2 cellular contexts compared by ENCODE assay signal in the genomic region with DNA sequence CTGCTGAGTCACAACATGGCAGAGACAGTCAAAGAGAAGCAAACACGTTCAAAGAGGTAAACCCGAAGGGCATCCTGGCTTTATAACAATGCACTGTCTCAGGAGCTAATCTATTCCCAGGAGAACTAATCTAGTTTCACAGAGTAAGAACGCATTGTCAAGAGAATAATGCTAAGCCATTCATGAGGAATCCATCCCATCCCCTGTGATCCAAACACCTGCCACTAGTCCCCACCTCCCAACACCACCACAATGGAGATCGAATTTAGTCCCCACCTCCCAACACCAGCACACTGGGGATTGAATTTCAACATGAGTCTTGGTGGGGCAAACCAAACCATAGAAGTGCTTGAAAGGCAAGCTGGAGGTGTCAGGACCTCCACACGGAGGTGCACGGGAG.
TF ChIP-seq lines count a peak whose summit lies in the region.

No MANE protein-coding gene starts in this region.

TF ChIP-seq in GM23338, 12 proteins besides CTCF, POLR2A, EP300 and RAD21 (continued from another document):
- TF ChIP-seq, protein P1, sequence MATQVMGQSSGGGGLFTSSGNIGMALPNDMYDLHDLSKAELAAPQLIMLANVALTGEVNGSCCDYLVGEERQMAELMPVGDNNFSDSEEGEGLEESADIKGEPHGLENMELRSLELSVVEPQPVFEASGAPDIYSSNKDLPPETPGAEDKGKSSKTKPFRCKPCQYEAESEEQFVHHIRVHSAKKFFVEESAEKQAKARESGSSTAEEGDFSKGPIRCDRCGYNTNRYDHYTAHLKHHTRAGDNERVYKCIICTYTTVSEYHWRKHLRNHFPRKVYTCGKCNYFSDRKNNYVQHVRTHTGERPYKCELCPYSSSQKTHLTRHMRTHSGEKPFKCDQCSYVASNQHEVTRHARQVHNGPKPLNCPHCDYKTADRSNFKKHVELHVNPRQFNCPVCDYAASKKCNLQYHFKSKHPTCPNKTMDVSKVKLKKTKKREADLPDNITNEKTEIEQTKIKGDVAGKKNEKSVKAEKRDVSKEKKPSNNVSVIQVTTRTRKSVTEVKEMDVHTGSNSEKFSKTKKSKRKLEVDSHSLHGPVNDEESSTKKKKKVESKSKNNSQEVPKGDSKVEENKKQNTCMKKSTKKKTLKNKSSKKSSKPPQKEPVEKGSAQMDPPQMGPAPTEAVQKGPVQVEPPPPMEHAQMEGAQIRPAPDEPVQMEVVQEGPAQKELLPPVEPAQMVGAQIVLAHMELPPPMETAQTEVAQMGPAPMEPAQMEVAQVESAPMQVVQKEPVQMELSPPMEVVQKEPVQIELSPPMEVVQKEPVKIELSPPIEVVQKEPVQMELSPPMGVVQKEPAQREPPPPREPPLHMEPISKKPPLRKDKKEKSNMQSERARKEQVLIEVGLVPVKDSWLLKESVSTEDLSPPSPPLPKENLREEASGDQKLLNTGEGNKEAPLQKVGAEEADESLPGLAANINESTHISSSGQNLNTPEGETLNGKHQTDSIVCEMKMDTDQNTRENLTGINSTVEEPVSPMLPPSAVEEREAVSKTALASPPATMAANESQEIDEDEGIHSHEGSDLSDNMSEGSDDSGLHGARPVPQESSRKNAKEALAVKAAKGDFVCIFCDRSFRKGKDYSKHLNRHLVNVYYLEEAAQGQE (IDR thresholded peaks at IDR 0.05; ENCODE audit: unreplicated experiment), result no peak
- TF ChIP-seq ZNF331 (CRISPR knock-in tag; IDR thresholded peaks at IDR 0.05; ENCODE audit: low read depth) (no peak), POLR2AphosphoS5 (IDR thresholded peaks at IDR 0.05; ENCODE audit: low read depth) (no peak)
- TF ChIP-seq, protein P2, sequence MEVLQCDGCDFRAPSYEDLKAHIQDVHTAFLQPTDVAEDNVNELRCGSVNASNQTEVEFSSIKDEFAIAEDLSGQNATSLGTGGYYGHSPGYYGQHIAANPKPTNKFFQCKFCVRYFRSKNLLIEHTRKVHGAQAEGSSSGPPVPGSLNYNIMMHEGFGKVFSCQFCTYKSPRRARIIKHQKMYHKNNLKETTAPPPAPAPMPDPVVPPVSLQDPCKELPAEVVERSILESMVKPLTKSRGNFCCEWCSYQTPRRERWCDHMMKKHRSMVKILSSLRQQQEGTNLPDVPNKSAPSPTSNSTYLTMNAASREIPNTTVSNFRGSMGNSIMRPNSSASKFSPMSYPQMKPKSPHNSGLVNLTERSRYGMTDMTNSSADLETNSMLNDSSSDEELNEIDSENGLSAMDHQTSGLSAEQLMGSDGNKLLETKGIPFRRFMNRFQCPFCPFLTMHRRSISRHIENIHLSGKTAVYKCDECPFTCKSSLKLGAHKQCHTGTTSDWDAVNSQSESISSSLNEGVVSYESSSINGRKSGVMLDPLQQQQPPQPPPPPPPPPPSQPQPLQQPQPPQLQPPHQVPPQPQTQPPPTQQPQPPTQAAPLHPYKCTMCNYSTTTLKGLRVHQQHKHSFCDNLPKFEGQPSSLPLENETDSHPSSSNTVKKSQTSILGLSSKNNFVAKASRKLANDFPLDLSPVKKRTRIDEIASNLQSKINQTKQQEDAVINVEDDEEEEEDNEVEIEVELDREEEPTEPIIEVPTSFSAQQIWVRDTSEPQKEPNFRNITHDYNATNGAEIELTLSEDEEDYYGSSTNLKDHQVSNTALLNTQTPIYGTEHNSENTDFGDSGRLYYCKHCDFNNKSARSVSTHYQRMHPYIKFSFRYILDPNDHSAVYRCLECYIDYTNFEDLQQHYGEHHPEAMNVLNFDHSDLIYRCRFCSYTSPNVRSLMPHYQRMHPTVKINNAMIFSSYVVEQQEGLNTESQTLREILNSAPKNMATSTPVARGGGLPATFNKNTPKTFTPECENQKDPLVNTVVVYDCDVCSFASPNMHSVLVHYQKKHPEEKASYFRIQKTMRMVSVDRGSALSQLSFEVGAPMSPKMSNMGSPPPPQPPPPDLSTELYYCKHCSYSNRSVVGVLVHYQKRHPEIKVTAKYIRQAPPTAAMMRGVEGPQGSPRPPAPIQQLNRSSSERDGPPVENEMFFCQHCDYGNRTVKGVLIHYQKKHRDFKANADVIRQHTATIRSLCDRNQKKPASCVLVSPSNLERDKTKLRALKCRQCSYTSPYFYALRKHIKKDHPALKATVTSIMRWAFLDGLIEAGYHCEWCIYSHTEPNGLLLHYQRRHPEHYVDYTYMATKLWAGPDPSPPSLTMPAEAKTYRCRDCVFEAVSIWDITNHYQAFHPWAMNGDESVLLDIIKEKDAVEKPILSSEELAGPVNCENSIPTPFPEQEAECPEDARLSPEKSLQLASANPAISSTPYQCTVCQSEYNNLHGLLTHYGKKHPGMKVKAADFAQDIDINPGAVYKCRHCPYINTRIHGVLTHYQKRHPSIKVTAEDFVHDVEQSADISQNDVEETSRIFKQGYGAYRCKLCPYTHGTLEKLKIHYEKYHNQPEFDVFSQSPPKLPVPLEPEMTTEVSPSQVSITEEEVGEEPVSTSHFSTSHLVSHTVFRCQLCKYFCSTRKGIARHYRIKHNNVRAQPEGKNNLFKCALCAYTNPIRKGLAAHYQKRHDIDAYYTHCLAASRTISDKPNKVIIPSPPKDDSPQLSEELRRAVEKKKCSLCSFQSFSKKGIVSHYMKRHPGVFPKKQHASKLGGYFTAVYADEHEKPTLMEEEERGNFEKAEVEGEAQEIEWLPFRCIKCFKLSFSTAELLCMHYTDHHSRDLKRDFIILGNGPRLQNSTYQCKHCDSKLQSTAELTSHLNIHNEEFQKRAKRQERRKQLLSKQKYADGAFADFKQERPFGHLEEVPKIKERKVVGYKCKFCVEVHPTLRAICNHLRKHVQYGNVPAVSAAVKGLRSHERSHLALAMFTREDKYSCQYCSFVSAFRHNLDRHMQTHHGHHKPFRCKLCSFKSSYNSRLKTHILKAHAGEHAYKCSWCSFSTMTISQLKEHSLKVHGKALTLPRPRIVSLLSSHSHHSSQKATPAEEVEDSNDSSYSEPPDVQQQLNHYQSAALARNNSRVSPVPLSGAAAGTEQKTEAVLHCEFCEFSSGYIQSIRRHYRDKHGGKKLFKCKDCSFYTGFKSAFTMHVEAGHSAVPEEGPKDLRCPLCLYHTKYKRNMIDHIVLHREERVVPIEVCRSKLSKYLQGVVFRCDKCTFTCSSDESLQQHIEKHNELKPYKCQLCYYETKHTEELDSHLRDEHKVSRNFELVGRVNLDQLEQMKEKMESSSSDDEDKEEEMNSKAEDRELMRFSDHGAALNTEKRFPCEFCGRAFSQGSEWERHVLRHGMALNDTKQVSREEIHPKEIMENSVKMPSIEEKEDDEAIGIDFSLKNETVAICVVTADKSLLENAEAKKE (CRISPR knock-in tag; IDR thresholded peaks at IDR 0.05), result no peak
TF ChIP-seq in GM23338: peak in this region for 0.

TF ChIP-seq in WTC11, 78 proteins besides CTCF, POLR2A, EP300 and RAD21 (continued from another document):
- TF ChIP-seq, protein P3, sequence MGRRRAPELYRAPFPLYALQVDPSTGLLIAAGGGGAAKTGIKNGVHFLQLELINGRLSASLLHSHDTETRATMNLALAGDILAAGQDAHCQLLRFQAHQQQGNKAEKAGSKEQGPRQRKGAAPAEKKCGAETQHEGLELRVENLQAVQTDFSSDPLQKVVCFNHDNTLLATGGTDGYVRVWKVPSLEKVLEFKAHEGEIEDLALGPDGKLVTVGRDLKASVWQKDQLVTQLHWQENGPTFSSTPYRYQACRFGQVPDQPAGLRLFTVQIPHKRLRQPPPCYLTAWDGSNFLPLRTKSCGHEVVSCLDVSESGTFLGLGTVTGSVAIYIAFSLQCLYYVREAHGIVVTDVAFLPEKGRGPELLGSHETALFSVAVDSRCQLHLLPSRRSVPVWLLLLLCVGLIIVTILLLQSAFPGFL (CRISPR knock-in tag; IDR thresholded peaks at IDR 0.05; ENCODE audit: borderline replicate concordance), result no peak
- no peak for TF ChIP-seq NR1H2 (CRISPR knock-in tag; IDR thresholded peaks at IDR 0.05)
